In the genomic region with DNA sequence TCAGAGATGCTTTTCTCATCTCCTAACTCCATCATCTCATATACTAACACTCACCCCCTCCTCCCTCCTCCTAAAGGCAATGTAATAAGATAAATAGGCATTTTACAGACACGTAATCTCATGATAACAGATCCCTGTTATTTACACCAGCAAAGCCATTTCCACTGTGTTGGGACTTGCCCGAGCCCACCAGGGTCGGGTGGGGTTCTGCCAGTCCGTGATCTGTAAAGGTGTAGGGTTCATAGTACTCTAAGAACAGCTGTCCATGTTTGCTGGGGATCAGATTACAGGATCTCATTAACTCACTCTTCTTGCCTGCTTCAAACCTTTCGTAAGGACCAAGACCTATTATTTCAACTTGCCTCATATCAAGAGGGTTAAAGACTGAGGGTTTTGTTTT, we compare ENCODE assay signal across 18 cellular contexts.
DNase-seq lines count a peak whose midpoint lies in the region; ATAC-seq, FAIRE-seq and TF ChIP-seq lines count a peak whose summit lies in the region.
"Had no signal": no experiment of that assay in that cellular context is flagged by ENCODE, and none has a peak within 500 bp of the region (broad histone marks: within the 10 kb centered on the region; RNA-seq: fewer than 3 reads in every experiment).

No MANE protein-coding gene starts in this region.

- no peak for TF ChIP-seq POLR2A in ovary (IDR thresholded peaks at IDR 0.05)

- no peak for TF ChIP-seq EP300 in ovary (IDR thresholded peaks at IDR 0.05)

- intact Hi-C loops in ovary (cut with DNase I), result no loop called here

- no peaks in the 10 kb centered on the region for H3K36me3 ChIP-seq in bronchial epithelial cell (ENCODE audit: control insufficient read depth, insufficient read depth, low read length)
- H3K36me3 ChIP-seq in ovary, result no peaks in the 10 kb centered on the region
- H3K36me3 ChIP-seq: esophagus muscularis mucosa, heart right ventricle, transverse colon had no signal

- H3K4me1 ChIP-seq in ovary (ENCODE audit: insufficient read depth), result no peaks in the 10 kb centered on the region
- H3K4me1 ChIP-seq: esophagus muscularis mucosa, heart right ventricle, transverse colon had no signal

- H3K27me3 ChIP-seq in bronchial epithelial cell (ENCODE audit: control insufficient read depth, insufficient read depth, low read length) (no peaks in the 10 kb centered on the region), ovary (no peaks in the 10 kb centered on the region)
- H3K27me3 ChIP-seq: esophagus muscularis mucosa, heart right ventricle, transverse colon had no signal

- H3K4me3 ChIP-seq in bronchial epithelial cell (ENCODE audit: low read depth, low read length) (no peak overlapping the region), ovary (no peak overlapping the region)
- H3K4me3 ChIP-seq: esophagus muscularis mucosa, heart right ventricle, transverse colon had no signal

- peak; percentile 93 for DNase-seq in DMS79 (lab: John Stamatoyannopoulos, UW)
- DNase-seq in NCI-H1694 (lab: John Stamatoyannopoulos, UW), result peak; percentile 73
- DNase-seq in NCI-H510A (lab: John Stamatoyannopoulos, UW), result peak; percentile 50
- peak; percentile 61 for DNase-seq in bronchial epithelial cell (ENCODE audit: low read depth)
- DNase-seq in GM13976 (ENCODE audit: low spot score), result no peak
- DNase-seq in cerebellar nuclear complex (lab: John Stamatoyannopoulos, UW), result no peak
- no peak for DNase-seq in ovary
- DNase-seq: activated CD4-positive, CD25-positive, alpha-beta regulatory T cell treated with anti-CD3 and anti-CD28 coated beads, Interleukin-2, amount 50 U/mL, for 72 hours; activated CD8-positive, alpha-beta memory T cell treated with anti-CD3 and anti-CD28 coated beads, Interleukin-2, amount 50 U/mL, for 48 hours; activated naive CD4-positive, alpha-beta T cell treated with anti-CD3 and anti-CD28 coated beads for 36 hours; heart right ventricle; midbrain; NCI-H774; occipital lobe; RPMI8226; transverse colon had no signal

- TF ChIP-seq CTCF in bronchial epithelial cell (IDR thresholded peaks at IDR 0.05; ENCODE audit: insufficient read depth, low read length, severe bottlenecking) (no peak), GM13976 (IDR thresholded peaks at IDR 0.05; ENCODE audit: borderline replicate concordance, control extremely low read depth, extremely low read depth, insufficient read depth, missing control alignments) (no peak), ovary (IDR thresholded peaks at IDR 0.05) (no peak)

- H3K27ac ChIP-seq in ovary, result no peak overlapping the region
- H3K27ac ChIP-seq: esophagus muscularis mucosa, heart right ventricle, transverse colon had no signal

- 51 to 57% (median 54%) methylated on average over 5 of the region's 5 CpGs for WGBS in ovary, 3 donors

- FAIRE-seq in bronchial epithelial cell (lab: Jason Lieb, UNC), result no peak

- H3K9me3 ChIP-seq in ovary, result peaks cover 0 to 6% of the 10 kb centered on the region in 2 donors
- H3K9me3 ChIP-seq: transverse colon had no signal

- ATAC-seq in HG03280 (IDR thresholded peaks at IDR 0.05; ENCODE audit: unreplicated experiment), result no peak
- ATAC-seq: heart right ventricle had no signal

- in situ Hi-C loops in GM13976 (cut with MboI; ENCODE audit: low sequenced_read_pairs, unreplicated experiment), result no loop called here

Comparison
In these comparisons a context has a peak if more than half of its experiments do, and no peak if none do; other contexts are left out.
1. DNase-seq: peak in DMS79 (single experiment), NCI-H1694 (single experiment), NCI-H510A (single experiment) and bronchial epithelial cell (single experiment); none in GM13976 (single experiment), cerebellar nuclear complex (0 of 2) and ovary (0 of 5).